26 cellular contexts compared by ENCODE assay signal in the genomic region with DNA sequence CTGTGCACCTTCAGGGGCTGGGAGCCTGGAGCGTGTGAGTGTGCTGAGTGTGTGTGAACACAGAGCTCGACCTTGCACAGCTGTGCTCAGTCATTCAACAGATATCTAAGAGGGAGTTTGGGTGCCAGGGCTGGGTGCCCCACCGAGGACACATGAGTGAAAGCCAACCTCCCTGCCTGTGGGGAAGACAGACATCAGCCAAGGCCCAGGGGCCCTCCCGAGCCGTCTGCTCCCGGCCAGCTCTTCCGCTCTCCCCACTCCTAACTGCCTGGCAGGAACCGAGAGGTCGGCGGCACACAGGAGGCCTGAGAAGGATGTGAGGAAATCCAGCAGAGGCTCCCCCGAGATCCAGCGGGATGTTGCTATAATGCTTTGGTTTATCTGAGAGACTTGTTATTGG.
"Had no signal": no experiment of that assay in that cellular context is flagged by ENCODE, and none has a peak within 500 bp of the region (broad histone marks: within the 10 kb centered on the region; RNA-seq: fewer than 3 reads in every experiment).

No MANE protein-coding gene starts in this region.

- FAIRE-seq: endothelial cell of umbilical vein, small intestine had no signal

- H3K4me3 Mint-ChIP-seq: activated naive CD8-positive, alpha-beta T cell; natural killer cell had no signal

- H3K4me1 ChIP-seq: adrenal gland, ascending aorta, testis, vagina had no signal

- H3K4me3 ChIP-seq: adrenal gland, ascending aorta, testis, vagina had no signal

- H3K27me3 ChIP-seq: adrenal gland, ascending aorta, brain microvascular endothelial cell, testis, vagina had no signal

- H3K27me3 Mint-ChIP-seq: activated naive CD8-positive, alpha-beta T cell had no signal

- H3K9me3 Mint-ChIP-seq: natural killer cell had no signal

- H3K4me1 Mint-ChIP-seq: natural killer cell had no signal

- DNase-seq: activated CD4-positive, alpha-beta T cell treated with anti-CD3 and anti-CD28 coated beads for 1 hour; activated CD4-positive, alpha-beta T cell treated with anti-CD3 and anti-CD28 coated beads, Interleukin-2, amount 50 U/mL, for 1 hour; activated CD8-positive, alpha-beta memory T cell treated with anti-CD3 and anti-CD28 coated beads for 24 hours; activated CD8-positive, alpha-beta memory T cell treated with anti-CD3 and anti-CD28 coated beads, Interleukin-2, amount 50 U/mL, for 4 hours; activated gamma-delta T cell treated with Interleukin-2 at 50 U/mL for 16 hours; adrenal gland; brain microvascular endothelial cell; central memory CD4-positive, alpha-beta T cell; dermis blood vessel endothelial cell; effector CD8-positive, alpha-beta T cell; foreskin melanocyte; hippocampal formation; kidney glomerular epithelial cell; midbrain; natural killer cell; small intestine; stimulated activated naive CD4-positive, alpha-beta T cell; T-helper 9 cell; testis; trophoblast cell had no signal

- H3K9me3 ChIP-seq: adrenal gland, ascending aorta, testis, vagina had no signal

- H3K27ac Mint-ChIP-seq: activated naive CD8-positive, alpha-beta T cell; natural killer cell had no signal

- H3K27ac ChIP-seq: adrenal gland, ascending aorta, brain microvascular endothelial cell, testis, vagina had no signal

- ATAC-seq: esophagus mucosa, natural killer cell, sciatic nerve had no signal
